ENCODE assay signal across 2 cellular contexts in the genomic region with DNA sequence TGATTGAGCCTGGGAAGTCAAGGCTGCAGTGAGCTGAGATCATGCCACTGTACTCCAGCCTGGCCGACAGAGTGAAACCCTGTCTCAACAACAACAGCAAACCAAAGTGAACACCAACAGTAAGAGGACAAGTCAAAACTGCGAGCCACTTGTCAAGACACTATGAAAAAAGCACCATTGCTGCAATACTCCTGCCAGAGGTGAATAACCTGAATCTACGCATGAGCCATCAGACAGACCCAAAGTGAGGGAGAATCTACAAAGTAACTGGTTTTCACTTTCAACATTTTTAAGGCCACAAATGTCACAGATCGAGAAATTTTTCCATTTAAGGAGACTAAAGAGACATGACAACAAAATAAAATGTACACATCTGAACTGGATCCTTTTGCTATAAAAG.
TF ChIP-seq lines count a peak whose summit lies in the region.

No MANE protein-coding gene starts in this region.

TF ChIP-seq in WTC11, 78 proteins besides CTCF, POLR2A, EP300 and RAD21:
- TF ChIP-seq ETV6 (CRISPR knock-in tag; IDR thresholded peaks at IDR 0.05) (no peak), HMGA2 (CRISPR knock-in tag; IDR thresholded peaks at IDR 0.05) (no peak), NR3C1 (CRISPR knock-in tag; conservative IDR thresholded peaks at IDR 0.05; ENCODE audit: low read depth) (no peak), JUN (CRISPR knock-in tag; IDR thresholded peaks at IDR 0.05) (no peak), NFYB (CRISPR knock-in tag; conservative IDR thresholded peaks at IDR 0.05; ENCODE audit: low read depth) (no peak), IRF2 (CRISPR knock-in tag; IDR thresholded peaks at IDR 0.05; ENCODE audit: borderline replicate concordance, low read depth) (no peak), MXD4 (CRISPR knock-in tag; IDR thresholded peaks at IDR 0.05; ENCODE audit: borderline replicate concordance) (no peak), NR1H2 (CRISPR knock-in tag; IDR thresholded peaks at IDR 0.05) (no peak), EMX1 (CRISPR knock-in tag; IDR thresholded peaks at IDR 0.05) (no peak), OVOL2 (CRISPR knock-in tag; IDR thresholded peaks at IDR 0.05; ENCODE audit: borderline replicate concordance) (no peak), JAZF1 (CRISPR knock-in tag; IDR thresholded peaks at IDR 0.05) (no peak), ZNF416 (CRISPR knock-in tag; IDR thresholded peaks at IDR 0.05) (no peak), SP1 (CRISPR knock-in tag; conservative IDR thresholded peaks at IDR 0.05) (no peak)
- TF ChIP-seq, protein P1, sequence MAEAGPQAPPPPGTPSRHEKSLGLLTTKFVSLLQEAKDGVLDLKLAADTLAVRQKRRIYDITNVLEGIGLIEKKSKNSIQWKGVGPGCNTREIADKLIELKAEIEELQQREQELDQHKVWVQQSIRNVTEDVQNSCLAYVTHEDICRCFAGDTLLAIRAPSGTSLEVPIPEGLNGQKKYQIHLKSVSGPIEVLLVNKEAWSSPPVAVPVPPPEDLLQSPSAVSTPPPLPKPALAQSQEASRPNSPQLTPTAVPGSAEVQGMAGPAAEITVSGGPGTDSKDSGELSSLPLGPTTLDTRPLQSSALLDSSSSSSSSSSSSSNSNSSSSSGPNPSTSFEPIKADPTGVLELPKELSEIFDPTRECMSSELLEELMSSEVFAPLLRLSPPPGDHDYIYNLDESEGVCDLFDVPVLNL (CRISPR knock-in tag; IDR thresholded peaks at IDR 0.05; ENCODE audit: borderline replicate concordance, low read depth), result no peak
- TF ChIP-seq, protein P2, sequence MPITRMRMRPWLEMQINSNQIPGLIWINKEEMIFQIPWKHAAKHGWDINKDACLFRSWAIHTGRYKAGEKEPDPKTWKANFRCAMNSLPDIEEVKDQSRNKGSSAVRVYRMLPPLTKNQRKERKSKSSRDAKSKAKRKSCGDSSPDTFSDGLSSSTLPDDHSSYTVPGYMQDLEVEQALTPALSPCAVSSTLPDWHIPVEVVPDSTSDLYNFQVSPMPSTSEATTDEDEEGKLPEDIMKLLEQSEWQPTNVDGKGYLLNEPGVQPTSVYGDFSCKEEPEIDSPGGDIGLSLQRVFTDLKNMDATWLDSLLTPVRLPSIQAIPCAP (CRISPR knock-in tag; IDR thresholded peaks at IDR 0.05), result no peak

TF ChIP-seq in H1, 55 proteins besides CTCF, POLR2A, EP300 and RAD21:
- TF ChIP-seq SP1 (IDR thresholded peaks at IDR 0.05; ENCODE audit: low read depth, low read length), result no peak
